Comparison of ENCODE assay signal across 21 cellular contexts in genomic region chrX:110985470-110985869, GRCh38.
"Had no signal": no experiment of that assay in that cellular context is flagged by ENCODE, and none has a peak within 500 bp of the region (broad histone marks: within the 10 kb centered on the region; RNA-seq: fewer than 3 reads in every experiment).

No MANE protein-coding gene starts in this region.

- H3K9me3 ChIP-seq: esophagus muscularis mucosa, gastroesophageal sphincter, heart left ventricle, psoas muscle, tibial nerve, vagina had no signal

- ATAC-seq: activated CD4-positive, alpha-beta T cell treated with anti-CD3 and anti-CD28 coated beads for 36 hours; activated CD8-positive, alpha-beta memory T cell treated with anti-CD3 and anti-CD28 coated beads, Interleukin-2, amount 10 ng/mL, durations not matched to agents 7 days and 5 days; gastroesophageal sphincter; heart left ventricle; left ventricle myocardium superior; naive thymus-derived CD4-positive, alpha-beta T cell; psoas muscle; right cardiac atrium; stimulated activated naive CD8-positive, alpha-beta T cell treated with anti-CD3 and anti-CD28 coated beads, Interleukin-15, Interleukin-2, amounts not matched to agents 100 U/mL and 50 U/mL, for 24 hours had no signal

- H3K27ac ChIP-seq: esophagus muscularis mucosa, gastroesophageal sphincter, heart left ventricle, neural progenitor cell, psoas muscle, tibial nerve, vagina had no signal

- H3K27me3 Mint-ChIP-seq: activated CD4-positive, alpha-beta memory T cell treated with anti-CD3 and anti-CD28 coated beads for 36 hours had no signal

- H3K4me1 Mint-ChIP-seq: activated CD4-positive, alpha-beta T cell treated with anti-CD3 and anti-CD28 coated beads for 36 hours; activated CD8-positive, alpha-beta memory T cell treated with anti-CD3 and anti-CD28 coated beads, Interleukin-2, amount 10 ng/mL, durations not matched to agents 7 days and 5 days; memory B cell; naive thymus-derived CD4-positive, alpha-beta T cell had no signal

- H3K36me3 Mint-ChIP-seq: activated CD4-positive, alpha-beta memory T cell treated with anti-CD3 and anti-CD28 coated beads for 36 hours; activated CD8-positive, alpha-beta memory T cell treated with anti-CD3 and anti-CD28 coated beads, Interleukin-2, amount 10 ng/mL, durations not matched to agents 7 days and 5 days; memory B cell; naive thymus-derived CD4-positive, alpha-beta T cell had no signal

- H3K27ac Mint-ChIP-seq: activated CD4-positive, alpha-beta memory T cell treated with anti-CD3 and anti-CD28 coated beads for 36 hours; activated CD4-positive, alpha-beta T cell treated with anti-CD3 and anti-CD28 coated beads for 36 hours; activated CD8-positive, alpha-beta memory T cell treated with anti-CD3 and anti-CD28 coated beads, Interleukin-2, amount 10 ng/mL, durations not matched to agents 7 days and 5 days; memory B cell; naive thymus-derived CD4-positive, alpha-beta T cell; neural progenitor cell; T-helper 2 cell treated with Interferon-gamma antibody and Interleukin-4, amounts not matched to agents 5 μg/mL and 100 μg/mL, for 36 hours had no signal

- H3K4me3 Mint-ChIP-seq: activated CD4-positive, alpha-beta memory T cell treated with anti-CD3 and anti-CD28 coated beads for 36 hours; activated CD4-positive, alpha-beta T cell treated with anti-CD3 and anti-CD28 coated beads for 36 hours; activated CD8-positive, alpha-beta memory T cell treated with anti-CD3 and anti-CD28 coated beads, Interleukin-2, amount 10 ng/mL, durations not matched to agents 7 days and 5 days; memory B cell; naive thymus-derived CD4-positive, alpha-beta T cell; neural progenitor cell; T-helper 2 cell treated with Interferon-gamma antibody and Interleukin-4, amounts not matched to agents 5 μg/mL and 100 μg/mL, for 36 hours had no signal

- H3K4me1 ChIP-seq: esophagus muscularis mucosa, gastroesophageal sphincter, heart left ventricle, psoas muscle, tibial nerve, vagina had no signal

- H3K9me3 Mint-ChIP-seq: activated CD4-positive, alpha-beta memory T cell treated with anti-CD3 and anti-CD28 coated beads for 36 hours; memory B cell; naive thymus-derived CD4-positive, alpha-beta T cell; neural progenitor cell; T-helper 2 cell treated with Interferon-gamma antibody and Interleukin-4, amounts not matched to agents 5 μg/mL and 100 μg/mL, for 36 hours had no signal

- H3K27me3 ChIP-seq: gastroesophageal sphincter, neural progenitor cell, vagina had no signal

- H3K36me3 ChIP-seq: esophagus muscularis mucosa, gastroesophageal sphincter, heart left ventricle, neural progenitor cell, tibial nerve, vagina had no signal

- H3K4me3 ChIP-seq: esophagus muscularis mucosa, gastroesophageal sphincter, heart left ventricle, neural progenitor cell, psoas muscle, tibial nerve, vagina had no signal

- DNase-seq: activated CD4-positive, alpha-beta memory T cell treated with anti-CD3 and anti-CD28 coated beads for 36 hours; activated CD4-positive, alpha-beta T cell treated with anti-CD3 and anti-CD28 coated beads for 36 hours; activated CD8-positive, alpha-beta memory T cell treated with anti-CD3 and anti-CD28 coated beads, Interleukin-2, amount 10 ng/mL, durations not matched to agents 7 days and 5 days; activated naive CD4-positive, alpha-beta T cell treated with anti-CD3 and anti-CD28 coated beads, Interleukin-2, amount 50 U/mL, for 16 hours; activated T-cell treated with anti-CD3 and anti-CD28 coated beads, Interleukin-2, amount 50 U/mL, for 1 hour; aorta; effector CD4-positive, alpha-beta T cell; heart left ventricle; kidney; left ventricle myocardium superior; naive thymus-derived CD4-positive, alpha-beta T cell; psoas muscle; right cardiac atrium; stimulated activated naive CD8-positive, alpha-beta T cell treated with anti-CD3 and anti-CD28 coated beads, Interleukin-15, Interleukin-2, amounts not matched to agents 100 U/mL and 50 U/mL, for 24 hours had no signal
